ENCODE assay signal across 18 cellular contexts in the genomic region with DNA sequence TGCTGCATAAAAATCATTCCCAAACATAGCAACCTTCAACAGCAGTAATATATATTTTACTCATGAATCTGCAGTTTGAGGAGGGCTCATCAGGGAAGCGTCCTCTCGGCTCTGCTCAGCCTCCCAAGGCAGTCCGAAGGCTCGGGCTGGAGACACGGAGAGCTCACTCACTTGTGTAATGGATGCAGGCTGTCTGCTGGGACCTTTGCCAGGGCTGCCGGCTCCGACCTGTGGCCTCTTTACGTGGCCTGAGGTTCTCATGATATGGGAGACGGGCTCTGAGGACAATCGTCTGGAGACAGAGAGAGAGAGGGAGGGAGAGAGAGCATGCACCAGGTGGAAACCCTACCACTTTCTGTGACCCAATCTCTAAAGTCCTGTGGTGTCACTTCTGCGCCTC. TPM values are rescaled to one million over a fixed set of nuclear protein-coding genes. Genes with fewer than 3 reads are reported as not detected.
"Had no signal": no experiment of that assay in that cellular context is flagged by ENCODE, and none has a peak within 500 bp of the region (broad histone marks: within the 10 kb centered on the region; RNA-seq: fewer than 3 reads in every experiment).

No MANE protein-coding gene starts in this region.

- DNase-seq: activated CD4-positive, alpha-beta T cell treated with anti-CD3 and anti-CD28 coated beads, Interleukin-2, amount 10 ng/mL, durations not matched to agents 7 days and 5 days; activated CD4-positive, CD25-positive, alpha-beta regulatory T cell; activated naive CD4-positive, alpha-beta T cell treated with anti-CD3 and anti-CD28 coated beads, Interleukin-2, amount 50 U/mL, for 16 hours; activated T-cell treated with anti-CD3 and anti-CD28 coated beads for 4 hours; central memory CD4-positive, alpha-beta T cell; endodermal cell; erythroblast; left cardiac atrium; mesenchymal stem cell; pancreas; stimulated activated CD4-positive, alpha-beta T cell treated with anti-CD3 and anti-CD28 coated beads, Interleukin-1b, Interleukin-23, amount 100 ng/mL, for 48 hours; testis had no signal

- H3K4me1 ChIP-seq: neural progenitor cell, pancreas, testis had no signal

- H3K27me3 ChIP-seq: pancreas, testis had no signal

- ATAC-seq: activated T-helper 17 cell treated with anti-CD3 and anti-CD28 coated beads, Interleukin-2, amount 50 U/mL, for 72 hours; pancreas; SK-N-SH treated with all-trans-retinoic acid at 6 μM for 48 hours had no signal

- FAIRE-seq: pancreas, urothelium cell line had no signal

- H2AFZ ChIP-seq: neural progenitor cell had no signal

- H3K4me3 ChIP-seq: neural progenitor cell, pancreas, testis had no signal

- H3K9me3 ChIP-seq: pancreas, testis had no signal

- H3K4me2 ChIP-seq: neural progenitor cell had no signal

- H3K9ac ChIP-seq: neural progenitor cell had no signal

- H3K36me3 ChIP-seq: neural progenitor cell, pancreas had no signal

- H3K27ac ChIP-seq: neural progenitor cell, pancreas, testis had no signal

RNA-seq across cellular contexts. Expression of gene CD8B2, which starts 59.9 kb away (rescaled TPM):
- total RNA-seq: activated CD4-positive, alpha-beta T cell treated with anti-CD3 and anti-CD28 coated beads, Interleukin-2, amount 10 ng/mL, durations not matched to agents 7 days and 5 days; dermis microvascular lymphatic vessel endothelial cell; endodermal cell; left cardiac atrium; renal cortical epithelial cell had no signal
